8 cellular contexts compared by ENCODE assay signal in genomic region chr12:89040146-89040964, GRCh38.
DNase-seq lines count a peak whose midpoint lies in the region; ATAC-seq lines count a peak whose summit lies in the region.

No MANE protein-coding gene starts in this region.

- H3K36me3 ChIP-seq in KOPT-K1 (ENCODE audit: insufficient read depth, low read length) = no peaks in the 10 kb centered on the region

- DNase-seq in GDM1 (lab: John Stamatoyannopoulos, UW) = peak; percentile 74
- peak; percentile 17 to 23 for DNase-seq in activated CD8-positive, alpha-beta memory T cell treated with anti-CD3 and anti-CD28 coated beads for 1 hour (ENCODE audit: extremely low read depth in 1 of 2, low read depth in 1 of 2)
- peak; percentile 43 to 60 for DNase-seq in left colon
- DNase-seq in stromal cell of bone marrow (ENCODE audit: low read depth) = peak; percentile 10
- no peak for DNase-seq in NCI-H345 (lab: John Stamatoyannopoulos, UW)
- DNase-seq in occipital lobe (lab: John Stamatoyannopoulos, UW) = no peak

- intact Hi-C loops in left colon (cut with DNase I, micrococcal nuclease) = no loop called here

- H3K9me3 ChIP-seq in KOPT-K1 (ENCODE audit: insufficient read depth, low read length, poor library complexity, severe bottlenecking) = peaks cover 4% of the 10 kb centered on the region

- peak; percentile 99 for ATAC-seq in GM21619 (IDR thresholded peaks at IDR 0.05; ENCODE audit: unreplicated experiment)
- no peak for ATAC-seq in left colon

- H3K27ac ChIP-seq in KOPT-K1 (ENCODE audit: low read depth, low read length, poor library complexity, severe bottlenecking) = peak overlapping the region; percentile 91

Comparison
In these comparisons a context has a peak if more than half of its experiments do, and no peak if none do; other contexts are left out.
1. DNase-seq: peak in GDM1 (single experiment), activated CD8-positive, alpha-beta memory T cell treated with anti-CD3 and anti-CD28 coated beads for 1 hour (2 of 2), left colon (2 of 2) and stromal cell of bone marrow (single experiment); none in NCI-H345 (single experiment) and occipital lobe (single experiment).